ENCODE assay signal across 26 cellular contexts in the genomic region with DNA sequence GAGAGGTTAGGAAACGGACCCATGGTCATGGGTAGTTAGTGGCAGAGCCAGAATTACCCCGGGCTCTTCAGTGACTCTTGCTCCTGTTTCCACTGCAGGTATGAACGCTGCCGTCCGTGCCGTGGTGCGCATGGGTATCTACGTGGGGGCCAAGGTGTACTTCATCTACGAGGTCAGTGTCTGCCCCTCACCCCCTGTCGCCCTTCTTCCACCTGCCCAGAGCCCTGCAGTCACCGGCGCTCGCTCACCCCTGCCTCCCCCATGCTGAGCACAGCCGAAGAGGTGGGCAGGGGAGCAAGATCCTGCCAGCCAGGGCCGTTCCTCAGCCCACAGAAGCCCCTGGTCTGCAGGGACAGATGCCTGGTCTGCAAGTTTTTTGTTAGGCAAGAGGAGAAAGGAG.
"Had no signal": no experiment of that assay in that cellular context is flagged by ENCODE, and none has a peak within 500 bp of the region (broad histone marks: within the 10 kb centered on the region; RNA-seq: fewer than 3 reads in every experiment).

No MANE protein-coding gene starts in this region.

- H3K27ac ChIP-seq: ascending aorta, PC-9, SJCRH30, SK-N-MC had no signal

- H3K9me3 ChIP-seq: ascending aorta, MG63, SJCRH30 had no signal

- H3K27me3 ChIP-seq: ascending aorta, MG63, SJCRH30 had no signal

- H3K4me3 ChIP-seq: ascending aorta, MG63, PC-9, SJCRH30, SK-N-MC had no signal

- FAIRE-seq: RCC 7860, TTC549 had no signal

- H3K4me1 ChIP-seq: ascending aorta, SJCRH30 had no signal

- H3K4me2 ChIP-seq: PC-9 had no signal

- H3K36me3 ChIP-seq: SJCRH30 had no signal

- DNase-seq: activated CD4-positive, alpha-beta memory T cell treated with anti-CD3 and anti-CD28 coated beads for 36 hours; activated CD4-positive, alpha-beta T cell treated with anti-CD3 and anti-CD28 coated beads for 36 hours; activated CD4-positive, alpha-beta T cell treated with anti-CD3 and anti-CD28 coated beads, Interleukin-2, amount 10 ng/mL, durations not matched to agents 7 days and 5 days; activated CD8-positive, alpha-beta memory T cell treated with anti-CD3 and anti-CD28 coated beads, Interleukin-2, amount 50 U/mL, for 4 hours; activated gamma-delta T cell; activated naive CD4-positive, alpha-beta T cell treated with Interleukin-2 at 50 U/mL for 16 hours; activated naive CD8-positive, alpha-beta T cell treated with anti-CD3 and anti-CD28 coated beads, Interleukin-2, amount 10 ng/mL, durations not matched to agents 7 days and 5 days; activated T-cell treated with anti-CD3 and anti-CD28 coated beads, Interleukin-2, amount 50 U/mL, for 48 hours; amygdala; Kasumi-1; KG1; MG63; NCI-H1048; NCI-H1436 treated with DMSO at 0.1 percent for 48 hours; NCI-H1694 treated with DMSO at 0.1 percent for 48 hours; NCI-H2029; NCI-H345; NCI-H524 treated with DMSO at 0.1 percent for 48 hours; PC-9; SHP77; SJCRH30 had no signal

- ATAC-seq: activated CD4-positive, alpha-beta T cell treated with anti-CD3 and anti-CD28 coated beads for 36 hours; WTC11 had no signal

- H2AFZ ChIP-seq: PC-9 had no signal
